In genomic region chr10:124152781-124153600, GRCh38 we compare ENCODE assay signal across 8 cellular contexts. TPM values are rescaled to one million over a fixed set of nuclear protein-coding genes. Genes with fewer than 3 reads are reported as not detected.
DNase-seq lines count a peak whose midpoint lies in the region; ATAC-seq, FAIRE-seq and TF ChIP-seq lines count a peak whose summit lies in the region.

No MANE protein-coding gene starts in this region.

- no peaks in the 10 kb centered on the region for H3K9me3 ChIP-seq in colonic mucosa

- TF ChIP-seq POLR2A in H54 (IDR thresholded peaks at IDR 0.05; ENCODE audit: low read depth, low read length) (no peak), GM18505 (IDR thresholded peaks at IDR 0.05; ENCODE audit: borderline replicate concordance, extremely low read depth, insufficient read depth, insufficient read length) (no peak)

- ATAC-seq in GM18505 (IDR thresholded peaks at IDR 0.05; ENCODE audit: unreplicated experiment): no peak

- no peaks in the 10 kb centered on the region for H3K36me3 ChIP-seq in colonic mucosa

- intact Hi-C loops in colonic mucosa (cut with DNase I): no loop called here

- no peak for FAIRE-seq in H54 (lab: Jason Lieb, UNC)

- no peaks in the 10 kb centered on the region for H3K27me3 ChIP-seq in colonic mucosa

- H3K27ac ChIP-seq in colonic mucosa: peak overlapping the region; percentile 19

- H3K4me1 ChIP-seq in colonic mucosa: peaks cover 11% of the 10 kb centered on the region

- TF ChIP-seq CTCF in colonic mucosa (IDR thresholded peaks at IDR 0.05): no peak

- no peak overlapping the region for H3K4me3 ChIP-seq in colonic mucosa

- peak overlapping the region; percentile 53 to 57 for H3K9ac ChIP-seq in colonic mucosa (ENCODE audit: low read depth in 2 of 2, low read length in 2 of 2)

- DNase-seq in ELR (ENCODE audit: low read depth) (peak; percentile 93), H54 (ENCODE audit: insufficient read length, low spot score) (peak; percentile 79), M059J (ENCODE audit: low read depth) (peak; percentile 98), T-helper 9 cell (peak; percentile 17), colonic mucosa (peak; percentile 63), medulla oblongata (ENCODE audit: extremely low spot score) (peak; percentile 27)
- DNase-seq in stimulated activated naive CD4-positive, alpha-beta T cell treated with Interleukin-2 at 50 U/mL for 16 hours (lab: John Stamatoyannopoulos, UW): peak; percentile 9

RNA-seq across cellular contexts. Expression of gene CHST15, which starts 59.6 kb away (rescaled TPM):
- total RNA-seq in M059J (2014; rRNA removed; shearing (Covaris generic)): 15.2 and 15.6 TPM in 2 replicates
- total RNA-seq in colonic mucosa: 10 to 100 TPM in 1 of 2 donors, 1 to 10 TPM in 1; 4.7 to 10.2 TPM

Comparison
In these comparisons a context has a peak if more than half of its experiments do, and no peak if none do; other contexts are left out.
1. DNase-seq: peak in every context shown above with its lines; median percentile 98 in M059J; 93 in ELR; 79 in H54; 63 in colonic mucosa; 27 in medulla oblongata; 17 in T-helper 9 cell; 9 in stimulated activated naive CD4-positive, alpha-beta T cell treated with Interleukin-2 at 50 U/mL for 16 hours.